ENCODE assay signal across 10 cellular contexts in genomic region chrY:15424633-15425259, GRCh38.
A peak's percentile ranks its signal among the peaks of the same experiment; 100 is the strongest.
DNase-seq lines count a peak whose midpoint lies in the region; ATAC-seq and TF ChIP-seq lines count a peak whose summit lies in the region.
"Had no signal": no experiment of that assay in that cellular context is flagged by ENCODE, and none has a peak within 500 bp of the region (broad histone marks: within the 10 kb centered on the region; RNA-seq: fewer than 3 reads in every experiment).

No MANE protein-coding gene starts in this region.

- ATAC-seq in GM21381 (IDR thresholded peaks at IDR 0.05; ENCODE audit: unreplicated experiment) (peak; percentile 78), left ventricle myocardium superior (peak; percentile 63), GM19324 (IDR thresholded peaks at IDR 0.05; ENCODE audit: low FRiP score, unreplicated experiment) (no peak)

- H2AFZ ChIP-seq in neural progenitor cell (replicated peaks), result no peak overlapping the region

- H3K36me3 Mint-ChIP-seq in T-helper 2 cell treated with Interferon-gamma antibody and Interleukin-4, amounts not matched to agents 5 μg/mL and 100 μg/mL, for 36 hours (ENCODE audit: low read depth), result peaks cover 3% of the 10 kb centered on the region
- no peaks in the 10 kb centered on the region for H3K36me3 Mint-ChIP-seq in neural progenitor cell

- no peaks in the 10 kb centered on the region for H3K36me3 ChIP-seq in esophagus muscularis mucosa
- no peaks in the 10 kb centered on the region for H3K36me3 ChIP-seq in neural progenitor cell
- H3K36me3 ChIP-seq: right lobe of liver had no signal

- CTCF ChIA-PET in AG04449 (lab: Yijun Ruan, JAX), result no interaction called here

- intact Hi-C loops in left ventricle myocardium superior (cut with micrococcal nuclease), result no loop called here
- intact Hi-C loops in esophagus muscularis mucosa (cut with DNase I), result no loop called here

- TF ChIP-seq EP300 in esophagus muscularis mucosa (IDR thresholded peaks at IDR 0.05), result no peak

- peak overlapping the region; percentile 90 for H3K27ac Mint-ChIP-seq in T-helper 2 cell treated with Interferon-gamma antibody and Interleukin-4, amounts not matched to agents 5 μg/mL and 100 μg/mL, for 36 hours
- H3K27ac Mint-ChIP-seq in neural progenitor cell, result no peak overlapping the region

- H3K27me3 Mint-ChIP-seq in T-helper 2 cell treated with Interferon-gamma antibody and Interleukin-4, amounts not matched to agents 5 μg/mL and 100 μg/mL, for 36 hours (ENCODE audit: low read depth), result peaks cover 6% of the 10 kb centered on the region
- no peaks in the 10 kb centered on the region for H3K27me3 Mint-ChIP-seq in neural progenitor cell (ENCODE audit: insufficient read depth, low read depth)

- peaks cover 19% of the 10 kb centered on the region for H3K4me1 Mint-ChIP-seq in T-helper 2 cell treated with Interferon-gamma antibody and Interleukin-4, amounts not matched to agents 5 μg/mL and 100 μg/mL, for 36 hours (ENCODE audit: low read depth)
- no peaks in the 10 kb centered on the region for H3K4me1 Mint-ChIP-seq in neural progenitor cell

- H3K9me3 ChIP-seq in esophagus muscularis mucosa (no peaks in the 10 kb centered on the region), neural progenitor cell (ENCODE audit: low read depth) (no peaks in the 10 kb centered on the region)
- H3K9me3 ChIP-seq: right lobe of liver had no signal

- POLR2A ChIA-PET in AG04449 (lab: Yijun Ruan, JAX), result no interaction called here

- H3K4me3 Mint-ChIP-seq in T-helper 2 cell treated with Interferon-gamma antibody and Interleukin-4, amounts not matched to agents 5 μg/mL and 100 μg/mL, for 36 hours, result peak overlapping the region; percentile 88
- H3K4me3 Mint-ChIP-seq in neural progenitor cell, result no peak overlapping the region

- H3F3A ChIP-seq in neural progenitor cell (ENCODE audit: low read depth), result no peaks in the 10 kb centered on the region

- H3K9me3 Mint-ChIP-seq in T-helper 2 cell treated with Interferon-gamma antibody and Interleukin-4, amounts not matched to agents 5 μg/mL and 100 μg/mL, for 36 hours, result peaks cover 10% of the 10 kb centered on the region
- H3K9me3 Mint-ChIP-seq in neural progenitor cell, result no peaks in the 10 kb centered on the region

- H3K9ac ChIP-seq in neural progenitor cell, result no peak overlapping the region

- TF ChIP-seq CTCF in AG04449 (IDR thresholded peaks at IDR 0.05; ENCODE audit: insufficient read depth, low read length, missing control alignments), result no peak
- no peak for TF ChIP-seq CTCF in esophagus muscularis mucosa (IDR thresholded peaks at IDR 0.05)
- TF ChIP-seq CTCF in neural progenitor cell (IDR thresholded peaks at IDR 0.05), result no peak

- H3K79me2 ChIP-seq in neural progenitor cell (ENCODE audit: low read depth), result no peaks in the 10 kb centered on the region

- no peaks in the 10 kb centered on the region for H3K27me3 ChIP-seq in esophagus muscularis mucosa
- no peaks in the 10 kb centered on the region for H3K27me3 ChIP-seq in neural progenitor cell
- H3K27me3 ChIP-seq: right lobe of liver had no signal

- H3K27ac ChIP-seq in esophagus muscularis mucosa (replicated peaks in 1 of 4) (peak overlapping the region in 2 of 4 donors; percentile 72 to 76), neural progenitor cell (no peak overlapping the region)
- H3K27ac ChIP-seq: right lobe of liver had no signal

- DNase-seq in AG04449 (ENCODE audit: low read depth, low spot score) (no peak), left ventricle myocardium superior (no peak), NAMALWA (ENCODE audit: low spot score) (no peak), esophagus muscularis mucosa (ENCODE audit: extremely low spot score) (no peak), neural progenitor cell (ENCODE audit: low spot score) (no peak)
- no peak for DNase-seq in T-helper 2 cell treated with Interferon-gamma antibody and Interleukin-4, amounts not matched to agents 5 μg/mL and 100 μg/mL, for 36 hours (ENCODE audit: low spot score)
- DNase-seq: NCI-H146, right lobe of liver had no signal

- H3K4me1 ChIP-seq in esophagus muscularis mucosa (peaks cover 0 to 16% (median 7%) of the 10 kb centered on the region in 4 donors), neural progenitor cell (no peaks in the 10 kb centered on the region)
- H3K4me1 ChIP-seq: right lobe of liver had no signal

- H3K4me3 ChIP-seq in AG04449 (ENCODE audit: low read depth, low read length), result peak overlapping the region; percentile 54
- H3K4me3 ChIP-seq in esophagus muscularis mucosa, result peak overlapping the region in 2 of 4 donors; percentile 45 to 49
- H3K4me3 ChIP-seq in neural progenitor cell, result no peak overlapping the region
- H3K4me3 ChIP-seq: right lobe of liver had no signal

- H4K20me1 ChIP-seq in neural progenitor cell (ENCODE audit: low read depth), result no peaks in the 10 kb centered on the region

- no CpG with 5 or more reads among the region's 6 CpGs for WGBS in esophagus muscularis mucosa

- no peak overlapping the region for H3K4me2 ChIP-seq in neural progenitor cell

- TF ChIP-seq POLR2A in esophagus muscularis mucosa (IDR thresholded peaks at IDR 0.05; ENCODE audit: low read depth), result no peak
